3 cellular contexts compared by ENCODE assay signal in the genomic region with DNA sequence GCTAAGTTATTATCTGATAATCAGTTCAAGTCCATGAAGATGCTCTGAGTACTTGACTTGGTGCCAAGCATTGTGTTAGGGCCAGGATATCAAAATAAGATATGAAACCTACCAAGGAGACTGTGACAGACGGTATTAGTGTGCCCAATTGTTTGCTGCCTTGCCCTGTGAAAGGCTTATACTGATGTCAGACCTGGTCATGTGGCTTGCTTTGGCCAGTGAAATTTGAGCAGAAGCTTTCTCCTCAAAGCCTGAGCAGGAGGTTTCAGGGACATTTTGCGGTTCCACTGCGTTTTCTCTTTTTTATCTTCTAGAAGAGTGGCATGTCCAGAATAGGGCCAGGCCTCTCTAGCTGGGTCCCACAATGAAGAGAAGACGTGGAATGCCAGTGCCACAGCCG.
TF ChIP-seq lines count a peak whose summit lies in the region.

No MANE protein-coding gene starts in this region.

TF ChIP-seq in IMR-90, 13 proteins besides CTCF, POLR2A, EP300 and RAD21:
- TF ChIP-seq, protein P1, sequence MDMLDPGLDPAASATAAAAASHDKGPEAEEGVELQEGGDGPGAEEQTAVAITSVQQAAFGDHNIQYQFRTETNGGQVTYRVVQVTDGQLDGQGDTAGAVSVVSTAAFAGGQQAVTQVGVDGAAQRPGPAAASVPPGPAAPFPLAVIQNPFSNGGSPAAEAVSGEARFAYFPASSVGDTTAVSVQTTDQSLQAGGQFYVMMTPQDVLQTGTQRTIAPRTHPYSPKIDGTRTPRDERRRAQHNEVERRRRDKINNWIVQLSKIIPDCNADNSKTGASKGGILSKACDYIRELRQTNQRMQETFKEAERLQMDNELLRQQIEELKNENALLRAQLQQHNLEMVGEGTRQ (IDR thresholded peaks at IDR 0.05; ENCODE audit: low read depth, low read length): peak; percentile 46; the same call in 1 of the 2 replicates
- TF ChIP-seq CEBPB (IDR thresholded peaks at IDR 0.05; ENCODE audit: low read depth, low read length) (no peak), MAZ (IDR thresholded peaks at IDR 0.05; ENCODE audit: borderline replicate concordance, low read depth, low read length) (no peak)

TF ChIP-seq in GM12878, 131 proteins besides CTCF, POLR2A, EP300 and RAD21:
- no peak for TF ChIP-seq MTA3 (IDR thresholded peaks at IDR 0.05; ENCODE audit: borderline replicate concordance, low read length)
- TF ChIP-seq, protein P2, sequence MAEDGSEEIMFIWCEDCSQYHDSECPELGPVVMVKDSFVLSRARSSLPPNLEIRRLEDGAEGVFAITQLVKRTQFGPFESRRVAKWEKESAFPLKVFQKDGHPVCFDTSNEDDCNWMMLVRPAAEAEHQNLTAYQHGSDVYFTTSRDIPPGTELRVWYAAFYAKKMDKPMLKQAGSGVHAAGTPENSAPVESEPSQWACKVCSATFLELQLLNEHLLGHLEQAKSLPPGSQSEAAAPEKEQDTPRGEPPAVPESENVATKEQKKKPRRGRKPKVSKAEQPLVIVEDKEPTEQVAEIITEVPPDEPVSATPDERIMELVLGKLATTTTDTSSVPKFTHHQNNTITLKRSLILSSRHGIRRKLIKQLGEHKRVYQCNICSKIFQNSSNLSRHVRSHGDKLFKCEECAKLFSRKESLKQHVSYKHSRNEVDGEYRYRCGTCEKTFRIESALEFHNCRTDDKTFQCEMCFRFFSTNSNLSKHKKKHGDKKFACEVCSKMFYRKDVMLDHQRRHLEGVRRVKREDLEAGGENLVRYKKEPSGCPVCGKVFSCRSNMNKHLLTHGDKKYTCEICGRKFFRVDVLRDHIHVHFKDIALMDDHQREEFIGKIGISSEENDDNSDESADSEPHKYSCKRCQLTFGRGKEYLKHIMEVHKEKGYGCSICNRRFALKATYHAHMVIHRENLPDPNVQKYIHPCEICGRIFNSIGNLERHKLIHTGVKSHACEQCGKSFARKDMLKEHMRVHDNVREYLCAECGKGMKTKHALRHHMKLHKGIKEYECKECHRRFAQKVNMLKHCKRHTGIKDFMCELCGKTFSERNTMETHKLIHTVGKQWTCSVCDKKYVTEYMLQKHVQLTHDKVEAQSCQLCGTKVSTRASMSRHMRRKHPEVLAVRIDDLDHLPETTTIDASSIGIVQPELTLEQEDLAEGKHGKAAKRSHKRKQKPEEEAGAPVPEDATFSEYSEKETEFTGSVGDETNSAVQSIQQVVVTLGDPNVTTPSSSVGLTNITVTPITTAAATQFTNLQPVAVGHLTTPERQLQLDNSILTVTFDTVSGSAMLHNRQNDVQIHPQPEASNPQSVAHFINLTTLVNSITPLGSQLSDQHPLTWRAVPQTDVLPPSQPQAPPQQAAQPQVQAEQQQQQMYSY (CRISPR knock-in tag; IDR thresholded peaks at IDR 0.05): no peak
- TF ChIP-seq STAT3 (IDR thresholded peaks at IDR 0.05; ENCODE audit: low read depth, low read length): no peak
- no peak for TF ChIP-seq EED (IDR thresholded peaks at IDR 0.05; ENCODE audit: low read depth)
- TF ChIP-seq ZNF217 (IDR thresholded peaks at IDR 0.05): no peak
- no peak for TF ChIP-seq SUZ12 (IDR thresholded peaks at IDR 0.05; ENCODE audit: unreplicated experiment)
- TF ChIP-seq MEF2A (IDR thresholded peaks at IDR 0.05; ENCODE audit: insufficient read depth, low read depth, low read length): no peak
- TF ChIP-seq, protein P3, sequence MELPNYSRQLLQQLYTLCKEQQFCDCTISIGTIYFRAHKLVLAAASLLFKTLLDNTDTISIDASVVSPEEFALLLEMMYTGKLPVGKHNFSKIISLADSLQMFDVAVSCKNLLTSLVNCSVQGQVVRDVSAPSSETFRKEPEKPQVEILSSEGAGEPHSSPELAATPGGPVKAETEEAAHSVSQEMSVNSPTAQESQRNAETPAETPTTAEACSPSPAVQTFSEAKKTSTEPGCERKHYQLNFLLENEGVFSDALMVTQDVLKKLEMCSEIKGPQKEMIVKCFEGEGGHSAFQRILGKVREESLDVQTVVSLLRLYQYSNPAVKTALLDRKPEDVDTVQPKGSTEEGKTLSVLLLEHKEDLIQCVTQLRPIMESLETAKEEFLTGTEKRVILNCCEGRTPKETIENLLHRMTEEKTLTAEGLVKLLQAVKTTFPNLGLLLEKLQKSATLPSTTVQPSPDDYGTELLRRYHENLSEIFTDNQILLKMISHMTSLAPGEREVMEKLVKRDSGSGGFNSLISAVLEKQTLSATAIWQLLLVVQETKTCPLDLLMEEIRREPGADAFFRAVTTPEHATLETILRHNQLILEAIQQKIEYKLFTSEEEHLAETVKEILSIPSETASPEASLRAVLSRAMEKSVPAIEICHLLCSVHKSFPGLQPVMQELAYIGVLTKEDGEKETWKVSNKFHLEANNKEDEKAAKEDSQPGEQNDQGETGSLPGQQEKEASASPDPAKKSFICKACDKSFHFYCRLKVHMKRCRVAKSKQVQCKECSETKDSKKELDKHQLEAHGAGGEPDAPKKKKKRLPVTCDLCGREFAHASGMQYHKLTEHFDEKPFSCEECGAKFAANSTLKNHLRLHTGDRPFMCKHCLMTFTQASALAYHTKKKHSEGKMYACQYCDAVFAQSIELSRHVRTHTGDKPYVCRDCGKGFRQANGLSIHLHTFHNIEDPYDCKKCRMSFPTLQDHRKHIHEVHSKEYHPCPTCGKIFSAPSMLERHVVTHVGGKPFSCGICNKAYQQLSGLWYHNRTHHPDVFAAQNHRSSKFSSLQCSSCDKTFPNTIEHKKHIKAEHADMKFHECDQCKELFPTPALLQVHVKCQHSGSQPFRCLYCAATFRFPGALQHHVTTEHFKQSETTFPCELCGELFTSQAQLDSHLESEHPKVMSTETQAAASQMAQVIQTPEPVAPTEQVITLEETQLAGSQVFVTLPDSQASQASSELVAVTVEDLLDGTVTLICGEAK (IDR thresholded peaks at IDR 0.05; ENCODE audit: borderline replicate concordance): no peak
- TF ChIP-seq, protein P4, sequence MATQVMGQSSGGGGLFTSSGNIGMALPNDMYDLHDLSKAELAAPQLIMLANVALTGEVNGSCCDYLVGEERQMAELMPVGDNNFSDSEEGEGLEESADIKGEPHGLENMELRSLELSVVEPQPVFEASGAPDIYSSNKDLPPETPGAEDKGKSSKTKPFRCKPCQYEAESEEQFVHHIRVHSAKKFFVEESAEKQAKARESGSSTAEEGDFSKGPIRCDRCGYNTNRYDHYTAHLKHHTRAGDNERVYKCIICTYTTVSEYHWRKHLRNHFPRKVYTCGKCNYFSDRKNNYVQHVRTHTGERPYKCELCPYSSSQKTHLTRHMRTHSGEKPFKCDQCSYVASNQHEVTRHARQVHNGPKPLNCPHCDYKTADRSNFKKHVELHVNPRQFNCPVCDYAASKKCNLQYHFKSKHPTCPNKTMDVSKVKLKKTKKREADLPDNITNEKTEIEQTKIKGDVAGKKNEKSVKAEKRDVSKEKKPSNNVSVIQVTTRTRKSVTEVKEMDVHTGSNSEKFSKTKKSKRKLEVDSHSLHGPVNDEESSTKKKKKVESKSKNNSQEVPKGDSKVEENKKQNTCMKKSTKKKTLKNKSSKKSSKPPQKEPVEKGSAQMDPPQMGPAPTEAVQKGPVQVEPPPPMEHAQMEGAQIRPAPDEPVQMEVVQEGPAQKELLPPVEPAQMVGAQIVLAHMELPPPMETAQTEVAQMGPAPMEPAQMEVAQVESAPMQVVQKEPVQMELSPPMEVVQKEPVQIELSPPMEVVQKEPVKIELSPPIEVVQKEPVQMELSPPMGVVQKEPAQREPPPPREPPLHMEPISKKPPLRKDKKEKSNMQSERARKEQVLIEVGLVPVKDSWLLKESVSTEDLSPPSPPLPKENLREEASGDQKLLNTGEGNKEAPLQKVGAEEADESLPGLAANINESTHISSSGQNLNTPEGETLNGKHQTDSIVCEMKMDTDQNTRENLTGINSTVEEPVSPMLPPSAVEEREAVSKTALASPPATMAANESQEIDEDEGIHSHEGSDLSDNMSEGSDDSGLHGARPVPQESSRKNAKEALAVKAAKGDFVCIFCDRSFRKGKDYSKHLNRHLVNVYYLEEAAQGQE (IDR thresholded peaks at IDR 0.05; ENCODE audit: low read depth, low read length): no peak
- no peak for TF ChIP-seq PAX8 (IDR thresholded peaks at IDR 0.05)
- TF ChIP-seq ATF7 (IDR thresholded peaks at IDR 0.05; ENCODE audit: low read depth): no peak

TF ChIP-seq in HEK293T, 16 proteins besides CTCF, POLR2A, EP300 and RAD21:
- TF ChIP-seq SP1 (IDR thresholded peaks at IDR 0.05) (no peak), FOXM1 (IDR thresholded peaks at IDR 0.05; ENCODE audit: borderline replicate concordance) (no peak), CTBP1 (IDR thresholded peaks at IDR 0.05; ENCODE audit: borderline replicate concordance) (no peak), ZNF384 (IDR thresholded peaks at IDR 0.05) (no peak), L3MBTL2 (conservative IDR thresholded peaks at IDR 0.05) (no peak), LEF1 (IDR thresholded peaks at IDR 0.05; ENCODE audit: borderline replicate concordance) (no peak), ARNT (IDR thresholded peaks at IDR 0.05) (no peak), SUZ12 (IDR thresholded peaks at IDR 0.05) (no peak), ELF4 (IDR thresholded peaks at IDR 0.05) (no peak), FOXK2 (IDR thresholded peaks at IDR 0.05) (no peak)
- TF ChIP-seq, protein P5, sequence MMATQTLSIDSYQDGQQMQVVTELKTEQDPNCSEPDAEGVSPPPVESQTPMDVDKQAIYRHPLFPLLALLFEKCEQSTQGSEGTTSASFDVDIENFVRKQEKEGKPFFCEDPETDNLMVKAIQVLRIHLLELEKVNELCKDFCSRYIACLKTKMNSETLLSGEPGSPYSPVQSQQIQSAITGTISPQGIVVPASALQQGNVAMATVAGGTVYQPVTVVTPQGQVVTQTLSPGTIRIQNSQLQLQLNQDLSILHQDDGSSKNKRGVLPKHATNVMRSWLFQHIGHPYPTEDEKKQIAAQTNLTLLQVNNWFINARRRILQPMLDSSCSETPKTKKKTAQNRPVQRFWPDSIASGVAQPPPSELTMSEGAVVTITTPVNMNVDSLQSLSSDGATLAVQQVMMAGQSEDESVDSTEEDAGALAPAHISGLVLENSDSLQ (IDR thresholded peaks at IDR 0.05): no peak
